8 cellular contexts compared by ENCODE assay signal in the genomic region with DNA sequence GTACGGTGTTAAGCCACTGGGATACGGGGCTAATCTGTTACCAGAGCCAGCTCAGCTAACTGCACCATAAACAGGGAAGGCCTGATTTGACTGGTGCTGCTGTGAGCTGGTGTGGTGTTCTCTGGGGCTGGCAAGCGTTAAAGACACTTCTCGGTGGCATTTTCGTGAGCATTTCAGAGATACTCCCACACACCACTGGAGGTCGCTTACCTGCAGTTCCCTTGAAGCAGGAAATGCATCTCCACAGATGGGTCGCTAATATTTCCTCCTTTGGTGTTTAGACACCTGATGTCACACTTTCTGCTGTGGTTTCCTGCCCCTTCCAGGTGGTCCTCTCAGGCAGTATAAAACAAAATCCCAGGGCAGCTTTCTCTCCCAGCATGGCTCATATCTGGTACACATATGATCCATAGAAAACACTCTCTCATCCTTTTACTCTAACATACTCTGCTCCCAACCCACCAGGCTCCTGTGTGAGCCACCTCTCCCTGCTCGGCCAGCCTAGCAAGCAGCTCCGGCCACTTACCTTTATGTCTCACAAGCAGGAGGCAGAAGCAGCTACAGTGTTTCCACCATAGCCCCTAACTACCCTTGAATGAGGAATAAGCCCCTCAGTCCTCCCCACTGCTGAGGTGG.
DNase-seq lines count a peak whose midpoint lies in the region; ATAC-seq and TF ChIP-seq lines count a peak whose summit lies in the region.

No MANE protein-coding gene starts in this region.

- no peak overlapping the region for H3K4me3 ChIP-seq in body of pancreas
- H3K4me3 ChIP-seq in ovary, result no peak overlapping the region

- peak; percentile 98 for ATAC-seq in GM21381 (IDR thresholded peaks at IDR 0.05; ENCODE audit: unreplicated experiment)
- peak; percentile 98 for ATAC-seq in HG03460 (IDR thresholded peaks at IDR 0.05; ENCODE audit: unreplicated experiment)
- no peak for ATAC-seq in body of pancreas

- intact Hi-C loops in body of pancreas (cut with DNase I) (no loop called here), ovary (cut with DNase I) (no loop called here), cardiac septum (cut with DNase I) (no loop called here)

- TF ChIP-seq CTCF in GM13976 (IDR thresholded peaks at IDR 0.05; ENCODE audit: borderline replicate concordance, control extremely low read depth, extremely low read depth, insufficient read depth, missing control alignments), result peak; percentile 70
- peak in 1 of 7 experiments; percentile 4 for TF ChIP-seq CTCF in body of pancreas (IDR thresholded peaks at IDR 0.05)
- no peak for TF ChIP-seq CTCF in ovary (IDR thresholded peaks at IDR 0.05)

- H3K9me3 ChIP-seq in body of pancreas (no peaks in the 10 kb centered on the region), ovary (no peaks in the 10 kb centered on the region)

- H3K4me1 ChIP-seq in body of pancreas (no peaks in the 10 kb centered on the region), ovary (ENCODE audit: insufficient read depth) (no peaks in the 10 kb centered on the region)

- TF ChIP-seq POLR2A in body of pancreas (IDR thresholded peaks at IDR 0.05) (no peak), ovary (IDR thresholded peaks at IDR 0.05) (no peak)

- no peaks in the 10 kb centered on the region for H3K27me3 ChIP-seq in body of pancreas
- no peaks in the 10 kb centered on the region for H3K27me3 ChIP-seq in ovary

- peak overlapping the region; percentile 7 for H3K27ac ChIP-seq in caudate nucleus (ENCODE audit: low read depth, low read length)
- no peak overlapping the region for H3K27ac ChIP-seq in body of pancreas
- no peak overlapping the region for H3K27ac ChIP-seq in ovary

- H3K36me3 ChIP-seq in body of pancreas (replicated peaks in 1 of 2; ENCODE audit: insufficient read depth in 1 of 2, low read depth in 2 of 2), result no peaks in the 10 kb centered on the region
- H3K36me3 ChIP-seq in ovary, result no peaks in the 10 kb centered on the region

- DNase-seq in GM13976 (ENCODE audit: low spot score) (peak; percentile 42), caudate nucleus (lab: John Stamatoyannopoulos, UW) (peak in 26 of 61 donors; percentile 3 to 70 (median 22)), dermis blood vessel endothelial cell (no peak), body of pancreas (no peak), ovary (no peak), cardiac septum (ENCODE audit: low spot score) (no peak)

- WGBS in body of pancreas, 2 donors, result 21 to 24% methylated on average over 9 of the region's 9 CpGs
- WGBS in ovary, 3 donors, result 28 to 40% (median 29%) methylated on average over 9 of the region's 9 CpGs

- no peak for TF ChIP-seq EP300 in ovary (IDR thresholded peaks at IDR 0.05)

- in situ Hi-C loops in GM13976 (cut with MboI; ENCODE audit: low sequenced_read_pairs, unreplicated experiment), result loop anchor here (10.0 kb wide), 1 partner anchor 53 kb away; no protein-coding TSS in a partner anchor
